In genomic region chr2:241352227-241352626, GRCh38 we compare ENCODE assay signal across 2 cellular contexts.
TF ChIP-seq lines count a peak whose summit lies in the region.

No MANE protein-coding gene starts in this region.

TF ChIP-seq in HepG2, 621 proteins besides CTCF, POLR2A, EP300 and RAD21:
- TF ChIP-seq MIER3 (CRISPR knock-in tag; IDR thresholded peaks at IDR 0.05; ENCODE audit: borderline replicate concordance) = 0 out of 2 replicates have a peak, but pooled peaks have one; percentile 35
- no peak for TF ChIP-seq TCF7L2 (IDR thresholded peaks at IDR 0.05; ENCODE audit: low read depth, low read length)

TF ChIP-seq in SK-N-SH, 30 proteins besides CTCF, POLR2A, EP300 and RAD21:
- TF ChIP-seq ELF1 (IDR thresholded peaks at IDR 0.05) = no peak
- no peak for TF ChIP-seq SIN3A (IDR thresholded peaks at IDR 0.05; ENCODE audit: borderline replicate concordance, low read depth, low read length)
- TF ChIP-seq MEF2A (IDR thresholded peaks at IDR 0.05; ENCODE audit: borderline replicate concordance, low read depth) = no peak
- TF ChIP-seq MXI1 (IDR thresholded peaks at IDR 0.05; ENCODE audit: low read depth, low read length) = no peak
- TF ChIP-seq ZBTB33 (IDR thresholded peaks at IDR 0.05; ENCODE audit: borderline replicate concordance, low read depth) = no peak
- no peak for TF ChIP-seq POLR2AphosphoS5 (IDR thresholded peaks at IDR 0.05; ENCODE audit: low read depth, low read length)
- TF ChIP-seq USF2 (IDR thresholded peaks at IDR 0.05; ENCODE audit: borderline replicate concordance, low read depth, low read length) = no peak
